In the genomic region with DNA sequence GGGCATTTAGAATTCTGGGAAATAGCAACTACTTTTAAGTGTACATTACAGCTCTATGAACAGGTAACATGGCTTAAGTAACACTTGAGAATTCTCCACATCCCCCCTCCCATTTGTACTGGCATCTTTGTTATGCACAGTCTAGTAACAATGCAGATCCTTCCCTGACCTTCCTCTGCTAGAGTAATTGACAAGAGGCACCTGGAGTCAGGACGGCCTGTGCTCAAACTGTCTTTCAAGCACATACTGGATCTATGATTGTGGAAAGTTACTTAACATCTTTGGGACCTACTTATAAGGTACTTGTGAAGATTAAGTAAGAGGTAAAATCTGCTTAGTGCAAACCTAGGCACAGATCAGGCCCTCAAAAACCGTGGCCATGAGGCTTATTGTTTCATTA, we compare ENCODE assay signal across 21 cellular contexts. TPM values are rescaled to one million over a fixed set of nuclear protein-coding genes. Genes with fewer than 3 reads are reported as not detected.
"Had no signal": no experiment of that assay in that cellular context is flagged by ENCODE, and none has a peak within 500 bp of the region (broad histone marks: within the 10 kb centered on the region; RNA-seq: fewer than 3 reads in every experiment).

No MANE protein-coding gene starts in this region.

- FAIRE-seq: urothelium cell line had no signal

- DNase-seq: activated CD4-positive, alpha-beta memory T cell treated with anti-CD3 and anti-CD28 coated beads for 36 hours; activated CD4-positive, alpha-beta T cell treated with anti-CD3 and anti-CD28 coated beads for 1 hour; activated gamma-delta T cell treated with Interleukin-2 at 50 U/mL for 16 hours; activated naive CD8-positive, alpha-beta T cell treated with anti-CD3 and anti-CD28 coated beads for 36 hours; activated T-cell treated with anti-CD3 and anti-CD28 coated beads, Interleukin-2, amount 50 U/mL, for 4 hours; endodermal cell; hippocampal formation; mesenchymal stem cell; nephron progenitor cell; sigmoid colon; stimulated activated CD4-positive, alpha-beta T cell treated with anti-CD3 and anti-CD28 coated beads, Interleukin-12 subunit alpha, Interleukin-12 subunit beta, amount 100 ng/mL, for 4 hours; stimulated activated CD4-positive, alpha-beta T cell treated with anti-CD3 and anti-CD28 coated beads, Interleukin-2, amount 100 ng/mL, for 48 hours; stimulated activated naive CD8-positive, alpha-beta T cell treated with anti-CD3 and anti-CD28 coated beads, Interleukin-15, Interleukin-2, amounts not matched to agents 100 U/mL and 50 U/mL, for 24 hours had no signal

- H3K4me1 ChIP-seq: sigmoid colon had no signal

- H3K27me3 ChIP-seq: sigmoid colon, suprapubic skin had no signal

- H3K4me3 ChIP-seq: sigmoid colon, suprapubic skin had no signal

- H3K9me3 ChIP-seq: sigmoid colon, suprapubic skin had no signal

- ATAC-seq: activated T-cell treated with anti-CD3 and anti-CD28 coated beads, Interleukin-2, amount 50 U/mL, for 4 hours; left lobe of liver; stimulated activated naive CD8-positive, alpha-beta T cell treated with anti-CD3 and anti-CD28 coated beads, Interleukin-15, Interleukin-2, amounts not matched to agents 100 U/mL and 50 U/mL, for 24 hours had no signal

- H3K27ac ChIP-seq: sigmoid colon, suprapubic skin had no signal

- H3K36me3 ChIP-seq: sigmoid colon, suprapubic skin had no signal

RNA-seq across cellular contexts. Expression of a gene that starts 21.9 kb away (rescaled TPM):
- total RNA-seq: activated CD4-positive, alpha-beta memory T cell treated with anti-CD3 and anti-CD28 coated beads for 36 hours; activated naive CD8-positive, alpha-beta T cell treated with anti-CD3 and anti-CD28 coated beads for 36 hours; activated T-cell treated with anti-CD3 and anti-CD28 coated beads, Interleukin-2, amount 50 U/mL, for 4 hours; cerebellum; dermis microvascular lymphatic vessel endothelial cell; endodermal cell; glomerular endothelial cell; left lobe of liver; omental fat pad; pulmonary artery endothelial cell; sigmoid colon had no signal
- polyA plus RNA-seq: sigmoid colon had no signal
